1 cellular context compared by ENCODE assay signal in genomic region chr10:72588266-72588665, GRCh38.
TF ChIP-seq lines count a peak whose summit lies in the region.

No MANE protein-coding gene starts in this region.

TF ChIP-seq in GM23338, 12 proteins besides CTCF, POLR2A, EP300 and RAD21 (continued from another document):
- no peak for TF ChIP-seq EZH2phosphoT487 (IDR thresholded peaks at IDR 0.05; ENCODE audit: unreplicated experiment)
TF ChIP-seq in GM23338: peak in this region for 0.
